Comparison of ENCODE assay signal across 1 cellular context in genomic region chr7:143381427-143382125, GRCh38.
TF ChIP-seq lines count a peak whose summit lies in the region.

No MANE protein-coding gene starts in this region.

TF ChIP-seq in GM23338, 12 proteins besides CTCF, POLR2A, EP300 and RAD21 (continued from another document):
- TF ChIP-seq ZNF114 (CRISPR knock-in tag; IDR thresholded peaks at IDR 0.05) (no peak), JUNB (IDR thresholded peaks at IDR 0.05; ENCODE audit: unreplicated experiment) (no peak), STAT1 (IDR thresholded peaks at IDR 0.05; ENCODE audit: unreplicated experiment) (no peak), NANOG (IDR thresholded peaks at IDR 0.05; ENCODE audit: borderline replicate concordance) (no peak), ZNF331 (CRISPR knock-in tag; IDR thresholded peaks at IDR 0.05; ENCODE audit: low read depth) (no peak), CREB1 (CRISPR knock-in tag; IDR thresholded peaks at IDR 0.05; ENCODE audit: low read depth) (no peak), EZH2 (IDR thresholded peaks at IDR 0.05; ENCODE audit: low read depth, unreplicated experiment) (no peak), REST (IDR thresholded peaks at IDR 0.05; ENCODE audit: unreplicated experiment) (no peak), POLR2AphosphoS5 (IDR thresholded peaks at IDR 0.05; ENCODE audit: low read depth) (no peak)
